In the genomic region with DNA sequence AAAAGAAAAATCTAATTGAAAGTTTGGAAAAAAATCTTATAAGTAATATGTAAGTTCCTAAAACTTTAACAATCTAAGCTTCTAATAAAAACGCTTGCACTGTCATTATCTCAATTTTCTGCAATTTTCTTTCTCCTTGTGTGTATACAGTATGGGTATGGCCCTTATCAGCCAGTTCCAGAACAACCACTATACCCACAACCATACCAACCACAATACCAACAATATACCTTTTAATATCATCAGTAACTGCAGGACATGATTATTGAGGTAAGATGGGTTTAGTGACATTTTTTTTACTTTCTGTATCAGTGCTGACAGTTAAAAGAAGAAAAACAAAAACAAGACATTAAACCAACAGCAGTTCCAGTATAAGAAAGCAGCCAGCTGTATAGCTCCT, we compare ENCODE assay signal across 24 cellular contexts. TPM values are rescaled to one million over a fixed set of nuclear protein-coding genes. Genes with fewer than 3 reads are reported as not detected.
"Had no signal": no experiment of that assay in that cellular context is flagged by ENCODE, and none has a peak within 500 bp of the region (broad histone marks: within the 10 kb centered on the region; RNA-seq: fewer than 3 reads in every experiment).

No MANE protein-coding gene starts in this region.

- H3K4me3 ChIP-seq: coronary artery, dorsolateral prefrontal cortex had no signal

- DNase-seq: activated CD4-positive, alpha-beta T cell treated with anti-CD3 and anti-CD28 coated beads for 1 hour; activated CD4-positive, alpha-beta T cell treated with anti-CD3 and anti-CD28 coated beads for 4 hours; activated CD4-positive, alpha-beta T cell treated with anti-CD3 and anti-CD28 coated beads, Interleukin-2, amount 10 ng/mL, durations not matched to agents 7 days and 5 days; activated CD4-positive, alpha-beta T cell treated with anti-CD3 and anti-CD28 coated beads, Interleukin-2, amount 50 U/mL, for 48 hours; activated CD8-positive, alpha-beta memory T cell treated with anti-CD3 and anti-CD28 coated beads for 24 hours; activated CD8-positive, alpha-beta T cell treated with anti-CD3 and anti-CD28 coated beads for 36 hours; activated effector memory CD4-positive, alpha-beta T cell treated with Interleukin-2 at 50 U/mL for 16 hours; activated gamma-delta T cell treated with Interleukin-2 at 50 U/mL for 16 hours; activated naive CD4-positive, alpha-beta T cell treated with anti-CD3 and anti-CD28 coated beads, Interleukin-2, amount 50 U/mL, for 16 hours; activated naive CD4-positive, alpha-beta T cell treated with Interleukin-2 at 50 U/mL for 16 hours; activated T-cell treated with anti-CD3 and anti-CD28 coated beads, Interleukin-2, amount 50 U/mL, for 4 hours; amniotic stem cell; anterior cingulate cortex; brain microvascular endothelial cell; dorsolateral prefrontal cortex; effector memory CD4-positive, alpha-beta T cell; endodermal cell; foreskin fibroblast; head of caudate nucleus had no signal

- ATAC-seq: activated CD8-positive, alpha-beta T cell treated with anti-CD3 and anti-CD28 coated beads for 36 hours; activated T-cell treated with anti-CD3 and anti-CD28 coated beads, Interleukin-2, amount 50 U/mL, for 4 hours; activated T-helper 17 cell treated with anti-CD3 and anti-CD28 coated beads, Interleukin-2, amount 50 U/mL, for 72 hours; esophagus mucosa; WTC11 had no signal

RNA-seq across cellular contexts. Expression of gene STATH, which starts 4.9 kb away (rescaled TPM):
- polyA plus RNA-seq: adipose tissue had no signal

RNA-seq across cellular contexts. Expression of gene HTN3, which starts 27.5 kb away (rescaled TPM):
- polyA plus RNA-seq: adipose tissue had no signal

RNA-seq across cellular contexts. Expression of gene CSN2, which starts 35.2 kb away (rescaled TPM):
- polyA plus RNA-seq: adipose tissue had no signal

RNA-seq across cellular contexts. Expression of gene HTN1, which starts 49.5 kb away (rescaled TPM):
- polyA plus RNA-seq: adipose tissue had no signal
